ENCODE assay signal across 14 cellular contexts in genomic region chr10:78862328-78862640, GRCh38.
"Had no signal": no experiment of that assay in that cellular context is flagged by ENCODE, and none has a peak within 500 bp of the region (broad histone marks: within the 10 kb centered on the region; RNA-seq: fewer than 3 reads in every experiment).

No MANE protein-coding gene starts in this region.

- H3K27ac ChIP-seq: esophagus muscularis mucosa, gastroesophageal sphincter, sigmoid colon, skin epidermis, stomach, thoracic aorta, transverse colon had no signal

- H3K4me1 ChIP-seq: transverse colon had no signal

- DNase-seq: endodermal cell; glutamatergic neuron; natural killer cell; sigmoid colon; stimulated activated CD4-positive, alpha-beta T cell treated with anti-CD3 and anti-CD28 coated beads, Interleukin-2, amount 100 ng/mL, for 24 hours; stimulated activated CD4-positive, alpha-beta T cell treated with anti-CD3 and anti-CD28 coated beads, Interleukin-4, amount 100 ng/mL, for 4 hours; stimulated activated naive CD4-positive, alpha-beta T cell; stomach; transverse colon had no signal

- H3K9me3 ChIP-seq: esophagus muscularis mucosa, gastroesophageal sphincter, sigmoid colon, stomach, thoracic aorta, transverse colon had no signal

- ATAC-seq: gastroesophageal sphincter, left lobe of liver, natural killer cell had no signal

- H3K36me3 ChIP-seq: esophagus muscularis mucosa, gastroesophageal sphincter, sigmoid colon, stomach, thoracic aorta, transverse colon had no signal

- H3K27me3 ChIP-seq: esophagus muscularis mucosa, gastroesophageal sphincter, sigmoid colon, stomach, transverse colon had no signal

- H3K4me3 ChIP-seq: esophagus muscularis mucosa, gastroesophageal sphincter, sigmoid colon, skin epidermis, stomach, thoracic aorta, transverse colon had no signal
